28 cellular contexts compared by ENCODE assay signal in genomic region chr1:221775206-221775605, GRCh38. TPM values are rescaled to one million over a fixed set of nuclear protein-coding genes. Genes with fewer than 3 reads are reported as not detected.
DNase-seq lines count a peak whose midpoint lies in the region; ATAC-seq, FAIRE-seq and TF ChIP-seq lines count a peak whose summit lies in the region.
"Had no signal": no experiment of that assay in that cellular context is flagged by ENCODE, and none has a peak within 500 bp of the region (broad histone marks: within the 10 kb centered on the region; RNA-seq: fewer than 3 reads in every experiment).

No MANE protein-coding gene starts in this region.

- H3K27ac Mint-ChIP-seq in activated T-cell treated with anti-CD3 and anti-CD28 coated beads, Interleukin-2, amount 50 U/mL, for 72 hours: peak overlapping the region; percentile 71
- peak overlapping the region; percentile 92 for H3K27ac Mint-ChIP-seq in activated naive CD8-positive, alpha-beta T cell treated with anti-CD3 and anti-CD28 coated beads, Interleukin-2, amount 50 U/mL, for 24 hours
- H3K27ac Mint-ChIP-seq in stimulated activated naive B cell treated with anti-CD40 and anti-IgM and Interleukin-4, amounts not matched to agents 10 μg/mL and 1 μg/mL and 100 μg/mL, for 72 hours: peak overlapping the region; percentile 95
- H3K27ac Mint-ChIP-seq: activated CD4-positive, alpha-beta T cell treated with anti-CD3 and anti-CD28 coated beads, Interleukin-2, amount 10 ng/mL, durations not matched to agents 7 days and 5 days; activated CD8-positive, alpha-beta memory T cell treated with anti-CD3 and anti-CD28 coated beads, Interleukin-2, amount 10 ng/mL, durations not matched to agents 7 days and 5 days had no signal

- no peaks in the 10 kb centered on the region for H3K4me1 ChIP-seq in foreskin keratinocyte
- H3K4me1 ChIP-seq: BE2C, left ventricle myocardium inferior, pancreas, thyroid gland had no signal

- peak overlapping the region; percentile 32 to 81 for H3K4me3 Mint-ChIP-seq in activated T-cell treated with anti-CD3 and anti-CD28 coated beads, Interleukin-2, amount 50 U/mL, for 72 hours
- peak overlapping the region; percentile 35 for H3K4me3 Mint-ChIP-seq in activated naive CD8-positive, alpha-beta T cell treated with anti-CD3 and anti-CD28 coated beads, Interleukin-2, amount 50 U/mL, for 24 hours
- H3K4me3 Mint-ChIP-seq in stimulated activated naive B cell treated with anti-CD40 and anti-IgM and Interleukin-4, amounts not matched to agents 10 μg/mL and 1 μg/mL and 100 μg/mL, for 72 hours: peak overlapping the region; percentile 37 to 58
- H3K4me3 Mint-ChIP-seq: activated CD4-positive, alpha-beta T cell treated with anti-CD3 and anti-CD28 coated beads, Interleukin-2, amount 10 ng/mL, durations not matched to agents 7 days and 5 days; activated CD8-positive, alpha-beta memory T cell treated with anti-CD3 and anti-CD28 coated beads, Interleukin-2, amount 10 ng/mL, durations not matched to agents 7 days and 5 days; neural crest cell had no signal

- H3K4me1 Mint-ChIP-seq in activated T-cell treated with anti-CD3 and anti-CD28 coated beads, Interleukin-2, amount 50 U/mL, for 72 hours (ENCODE audit: low read depth): peaks cover 60% of the 10 kb centered on the region
- H3K4me1 Mint-ChIP-seq in activated naive CD8-positive, alpha-beta T cell treated with anti-CD3 and anti-CD28 coated beads, Interleukin-2, amount 50 U/mL, for 24 hours: peaks cover 64% of the 10 kb centered on the region
- H3K4me1 Mint-ChIP-seq in stimulated activated naive B cell treated with anti-CD40 and anti-IgM and Interleukin-4, amounts not matched to agents 10 μg/mL and 1 μg/mL and 100 μg/mL, for 72 hours: peaks cover 44 to 68% of the 10 kb centered on the region in 2 donors
- H3K4me1 Mint-ChIP-seq: neural crest cell had no signal

- H3K27me3 ChIP-seq in foreskin keratinocyte: no peaks in the 10 kb centered on the region
- H3K27me3 ChIP-seq: BE2C, pancreas, thyroid gland had no signal

- DNase-seq in activated T-cell treated with anti-CD3 and anti-CD28 coated beads, Interleukin-2, amount 50 U/mL, for 72 hours: no peak
- DNase-seq in activated T-cell treated with anti-CD3 and anti-CD28 coated beads for 4 hours (no peak), GM19239 (ENCODE audit: insufficient read length, low spot score) (no peak), foreskin keratinocyte (no peak)
- no peak for DNase-seq in activated naive CD8-positive, alpha-beta T cell treated with anti-CD3 and anti-CD28 coated beads, Interleukin-2, amount 50 U/mL, for 24 hours
- no peak for DNase-seq in stimulated activated naive B cell treated with anti-CD40 and anti-IgM and Interleukin-4, amounts not matched to agents 10 μg/mL and 1 μg/mL and 100 μg/mL, for 72 hours
- no peak for DNase-seq in stimulated activated CD4-positive, alpha-beta T cell treated with anti-CD3 and anti-CD28 coated beads, Interleukin-4, amount 100 ng/mL, for 1 hour
- DNase-seq: activated CD4-positive, alpha-beta T cell treated with anti-CD3 and anti-CD28 coated beads, Interleukin-2, amount 10 ng/mL, durations not matched to agents 7 days and 5 days; activated CD8-positive, alpha-beta memory T cell treated with anti-CD3 and anti-CD28 coated beads, Interleukin-2, amount 10 ng/mL, durations not matched to agents 7 days and 5 days; BE2C; effector memory CD4-positive, alpha-beta T cell; HCEC 1CT; left ventricle myocardium inferior; mesenchymal stem cell; MM.1S; NCI-H1105 treated with DMSO at 0.1 percent for 48 hours; NCI-H2029; NCI-H524 treated with DMSO at 0.1 percent for 48 hours; pancreas; PC-3; retina; T-helper 9 cell; thyroid gland had no signal

- peak; percentile 83 for FAIRE-seq in GM19239 (lab: Jason Lieb, UNC)
- FAIRE-seq: astrocyte, islet of Langerhans, pancreas had no signal

- TF ChIP-seq CTCF in foreskin keratinocyte (conservative IDR thresholded peaks at IDR 0.05): no peak

- H3K27me3 Mint-ChIP-seq in activated T-cell treated with anti-CD3 and anti-CD28 coated beads, Interleukin-2, amount 50 U/mL, for 72 hours (ENCODE audit: low read depth): no peaks in the 10 kb centered on the region
- H3K27me3 Mint-ChIP-seq in activated naive CD8-positive, alpha-beta T cell treated with anti-CD3 and anti-CD28 coated beads, Interleukin-2, amount 50 U/mL, for 24 hours: peaks cover 2% of the 10 kb centered on the region
- no peaks in the 10 kb centered on the region for H3K27me3 Mint-ChIP-seq in stimulated activated naive B cell treated with anti-CD40 and anti-IgM and Interleukin-4, amounts not matched to agents 10 μg/mL and 1 μg/mL and 100 μg/mL, for 72 hours
- H3K27me3 Mint-ChIP-seq: activated CD4-positive, alpha-beta T cell treated with anti-CD3 and anti-CD28 coated beads, Interleukin-2, amount 10 ng/mL, durations not matched to agents 7 days and 5 days; activated CD8-positive, alpha-beta memory T cell treated with anti-CD3 and anti-CD28 coated beads, Interleukin-2, amount 10 ng/mL, durations not matched to agents 7 days and 5 days had no signal

- no peak for ATAC-seq in activated T-cell treated with anti-CD3 and anti-CD28 coated beads, Interleukin-2, amount 50 U/mL, for 72 hours (replicated peaks in 1 of 2)
- no peak for ATAC-seq in activated naive CD8-positive, alpha-beta T cell treated with anti-CD3 and anti-CD28 coated beads, Interleukin-2, amount 50 U/mL, for 24 hours
- no peak for ATAC-seq in stimulated activated naive B cell treated with anti-CD40 and anti-IgM and Interleukin-4, amounts not matched to agents 10 μg/mL and 1 μg/mL and 100 μg/mL, for 72 hours (replicated peaks)
- no peak for ATAC-seq in foreskin keratinocyte
- ATAC-seq: activated CD8-positive, alpha-beta memory T cell treated with anti-CD3 and anti-CD28 coated beads, Interleukin-2, amount 10 ng/mL, durations not matched to agents 7 days and 5 days; PC-3 had no signal

- H3K36me3 Mint-ChIP-seq in activated T-cell treated with anti-CD3 and anti-CD28 coated beads, Interleukin-2, amount 50 U/mL, for 72 hours (ENCODE audit: insufficient read depth in 2 of 2): peaks cover 0 to 2% of the 10 kb centered on the region in 2 donors
- H3K36me3 Mint-ChIP-seq in activated naive CD8-positive, alpha-beta T cell treated with anti-CD3 and anti-CD28 coated beads, Interleukin-2, amount 50 U/mL, for 24 hours (ENCODE audit: low read depth): no peaks in the 10 kb centered on the region
- H3K36me3 Mint-ChIP-seq in stimulated activated naive B cell treated with anti-CD40 and anti-IgM and Interleukin-4, amounts not matched to agents 10 μg/mL and 1 μg/mL and 100 μg/mL, for 72 hours: peaks cover 2 to 7% of the 10 kb centered on the region in 2 donors

- H3K9me3 Mint-ChIP-seq in activated T-cell treated with anti-CD3 and anti-CD28 coated beads, Interleukin-2, amount 50 U/mL, for 72 hours: no peaks in the 10 kb centered on the region
- H3K9me3 Mint-ChIP-seq in activated naive CD8-positive, alpha-beta T cell treated with anti-CD3 and anti-CD28 coated beads, Interleukin-2, amount 50 U/mL, for 24 hours: peaks cover 2% of the 10 kb centered on the region
- peaks cover 0 to 1% of the 10 kb centered on the region in 2 donors for H3K9me3 Mint-ChIP-seq in stimulated activated naive B cell treated with anti-CD40 and anti-IgM and Interleukin-4, amounts not matched to agents 10 μg/mL and 1 μg/mL and 100 μg/mL, for 72 hours
- H3K9me3 Mint-ChIP-seq: activated CD4-positive, alpha-beta T cell treated with anti-CD3 and anti-CD28 coated beads, Interleukin-2, amount 10 ng/mL, durations not matched to agents 7 days and 5 days; neural crest cell had no signal

- no peak overlapping the region for H3K27ac ChIP-seq in foreskin keratinocyte
- H3K27ac ChIP-seq: coronary artery, left ventricle myocardium inferior, pancreas, skin epidermis, thyroid gland had no signal

RNA-seq across cellular contexts. Expression of gene DUSP10, which starts 33.3 kb away (rescaled TPM):
- total RNA-seq in activated T-cell treated with anti-CD3 and anti-CD28 coated beads, Interleukin-2, amount 50 U/mL, for 72 hours: 10 to 100 TPM; 14.3 TPM
- 12.8 and 18.3 TPM in 2 replicates for total RNA-seq in foreskin keratinocyte
- 7.1 and 7.3 TPM in 2 replicates for polyA plus RNA-seq in foreskin keratinocyte
